ENCODE assay signal across 8 cellular contexts in the genomic region with DNA sequence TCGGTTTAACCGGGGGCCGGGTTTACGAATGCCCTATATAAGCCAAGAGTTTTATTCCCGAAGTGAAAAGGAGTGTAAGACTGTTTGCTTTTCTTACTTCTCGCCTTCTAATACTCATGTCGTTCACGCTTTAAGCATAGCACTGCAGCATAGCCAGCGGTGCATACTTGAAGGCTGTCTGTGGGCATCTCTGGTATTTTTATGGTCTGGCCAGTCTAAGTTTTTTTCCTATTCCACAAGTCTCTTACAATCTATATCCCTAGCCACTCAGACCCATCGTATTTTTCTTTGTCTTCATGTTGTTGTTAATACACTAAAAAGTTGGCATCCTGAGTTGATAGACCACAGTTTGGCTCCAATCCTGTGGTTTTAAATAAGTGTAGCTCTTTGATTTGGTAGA. TPM values are rescaled to one million over a fixed set of nuclear protein-coding genes. Genes with fewer than 3 reads are reported as not detected.
DNase-seq lines count a peak whose midpoint lies in the region; ATAC-seq and TF ChIP-seq lines count a peak whose summit lies in the region.

No MANE protein-coding gene starts in this region.

- POLR2A ChIA-PET in activated B cell treated with CpG ODN at 0.5 μM for 24 hours (lab: Charles Lee) (interaction anchor here (0.6 to 8.0 kb wide), 13 partner anchors 9 to 1333 kb away, joined by 3 to 164 read pairs (median 5); partner anchors contain the start of gene KDM4C), HEK293T (lab: Yijun Ruan, JAX) (no interaction called here)

- no peak overlapping the region for H3K18ac ChIP-seq in H9 (ENCODE audit: insufficient read length, low read depth, low read length)

- no peaks in the 10 kb centered on the region for H3K9me3 Mint-ChIP-seq in H9
- H3K9me3 Mint-ChIP-seq in activated B cell treated with CpG ODN at 0.5 μM for 24 hours, result no peaks in the 10 kb centered on the region

- H3K23ac ChIP-seq in H9 (ENCODE audit: insufficient read length, low read depth, low read length), result no peak overlapping the region

- peak overlapping the region; percentile 87 for H3K9ac ChIP-seq in H9 (ENCODE audit: extremely low read depth, insufficient read length, low read length)

- peaks cover 14% of the 10 kb centered on the region for H3K23me2 ChIP-seq in H9 (ENCODE audit: insufficient read length, low read depth, low read length, poor library complexity, severe bottlenecking)

- no peak overlapping the region for H2BK12ac ChIP-seq in H9 (ENCODE audit: insufficient read length, low read depth, low read length)

- TF ChIP-seq CTCF in AG10803 (conservative IDR thresholded peaks at IDR 0.05; ENCODE audit: low read length) (no peak), H9 (conservative IDR thresholded peaks at IDR 0.05) (no peak), activated B cell treated with CpG ODN at 0.5 μM for 24 hours (IDR thresholded peaks at IDR 0.05) (no peak), retinal pigment epithelial cell (conservative IDR thresholded peaks at IDR 0.05; ENCODE audit: low read depth, low read length) (no peak)

- H2AK5ac ChIP-seq in H9 (ENCODE audit: insufficient read length, low read length), result no peak overlapping the region

- H3T11ph ChIP-seq in H9 (ENCODE audit: low read length), result no peak overlapping the region

- H3K4me3 ChIP-seq in AG10803 (ENCODE audit: low read length) (peak overlapping the region; percentile 88), retinal pigment epithelial cell (ENCODE audit: low read length) (peak overlapping the region; percentile 89)

- no peaks in the 10 kb centered on the region for H3K9me3 ChIP-seq in H9 (ENCODE audit: control insufficient read depth, low read depth, low read length)

- H2BK5ac ChIP-seq in H9 (ENCODE audit: insufficient read length, low read length), result no peak overlapping the region

- CTCF ChIA-PET in activated B cell treated with CpG ODN at 0.5 μM for 24 hours (lab: Charles Lee) (interaction anchor here (2.0 to 2.9 kb wide), 3 partner anchors 19 to 153 kb away, joined by 5 to 12 read pairs (median 5); no protein-coding TSS in a partner anchor), HEK293T (lab: Yijun Ruan, JAX) (no interaction called here)

- DNase-seq in AG10803 (ENCODE audit: low read depth), result peak; percentile 83
- DNase-seq in H9, result no peak
- DNase-seq in activated B cell treated with CpG ODN at 0.5 μM for 24 hours, result no peak
- peak; percentile 19 for DNase-seq in globus pallidus (ENCODE audit: low spot score)
- DNase-seq in retinal pigment epithelial cell (ENCODE audit: low read depth), result no peak
- no peak for DNase-seq in activated effector memory CD4-positive, alpha-beta T cell treated with Interleukin-2 at 50 U/mL for 16 hours
- DNase-seq in COLO668 (lab: John Stamatoyannopoulos, UW; ENCODE audit: unreplicated experiment), result no peak
- DNase-seq in HEK293T (ENCODE audit: extremely low spot score), result no peak

- H2BK15ac ChIP-seq in H9 (ENCODE audit: low read depth, low read length), result no peak overlapping the region

- peaks cover 18% of the 10 kb centered on the region for H3K27me3 Mint-ChIP-seq in H9 (ENCODE audit: low read depth)
- H3K27me3 Mint-ChIP-seq in activated B cell treated with CpG ODN at 0.5 μM for 24 hours, result no peaks in the 10 kb centered on the region

- H3K4me2 ChIP-seq in H9 (ENCODE audit: insufficient read depth, insufficient read length, low read length), result peak overlapping the region; percentile 92

- no peak for ATAC-seq in activated B cell treated with CpG ODN at 0.5 μM for 24 hours (ENCODE audit: low read depth)

- H3K27me3 ChIP-seq in H9 (ENCODE audit: insufficient read depth, low read length), result no peaks in the 10 kb centered on the region; the same call in 1 of the 2 replicates

- intact Hi-C loops in activated B cell treated with CpG ODN at 0.5 μM for 24 hours (cut with micrococcal nuclease), result loop anchor here (5.0 to 10.0 kb wide), 6 partner anchors 33 to 1737 kb away; partner anchors contain the start of genes CDC37L1, JAK2 and RCL1

- peaks cover 35% of the 10 kb centered on the region; the same call in 1 of the 2 replicates for H3K79me2 ChIP-seq in H9 (ENCODE audit: insufficient read depth, low read length)

- no peak overlapping the region for H4K8ac ChIP-seq in H9 (replicated peaks; ENCODE audit: insufficient read length, low read depth, low read length)

- no peak overlapping the region for H3K27ac ChIP-seq in H9 (ENCODE audit: insufficient read length, low read depth, low read length)

- no peak overlapping the region for H2BK20ac ChIP-seq in H9 (ENCODE audit: low read depth, low read length, poor library complexity, severe bottlenecking)

- peak overlapping the region; percentile 86 for H3K4me3 Mint-ChIP-seq in H9
- peak overlapping the region; percentile 82 for H3K4me3 Mint-ChIP-seq in activated B cell treated with CpG ODN at 0.5 μM for 24 hours

- no CpG with 5 or more reads among the region's 10 CpGs for WGBS in H9 (ENCODE audit: extremely low coverage, insufficient read length, low lambda C conversion rate)

- no peak overlapping the region for H3K14ac ChIP-seq in H9 (ENCODE audit: insufficient read depth, low read length)

- no peak overlapping the region for H2BK120ac ChIP-seq in H9 (ENCODE audit: low read depth, low read length, poor library complexity, severe bottlenecking)

- no peak overlapping the region for H2AFZ ChIP-seq in H9 (ENCODE audit: low read length)

- H3K27ac Mint-ChIP-seq in H9, result peak overlapping the region in 1 of 3 experiments; percentile 57; a peak in 1 of 7 replicates
- H3K27ac Mint-ChIP-seq in activated B cell treated with CpG ODN at 0.5 μM for 24 hours, result peak overlapping the region; percentile 80

- no peak overlapping the region for H4K91ac ChIP-seq in H9 (ENCODE audit: insufficient read length, low read depth, low read length)

- no peak overlapping the region for H3K56ac ChIP-seq in H9 (ENCODE audit: insufficient read length, low read depth, low read length)

- H3K4me1 ChIP-seq in H9 (ENCODE audit: insufficient read depth, low read length), result no peaks in the 10 kb centered on the region; the same call in 1 of the 2 replicates

- no peak overlapping the region for H3K4ac ChIP-seq in H9 (ENCODE audit: low read depth, low read length)

- no peaks in the 10 kb centered on the region for H4K20me1 ChIP-seq in H9 (ENCODE audit: control insufficient read depth, insufficient read depth, insufficient read length)

- H3K4me1 Mint-ChIP-seq in H9, result peaks cover 43 to 46% of the 10 kb centered on the region in 2 experiments
- H3K4me1 Mint-ChIP-seq in activated B cell treated with CpG ODN at 0.5 μM for 24 hours, result peaks cover 76% of the 10 kb centered on the region

- H4K5ac ChIP-seq in H9 (ENCODE audit: insufficient read length, low read depth, low read length), result no peak overlapping the region

- peaks cover 10% of the 10 kb centered on the region for H3K79me1 ChIP-seq in H9 (ENCODE audit: insufficient read depth, low read depth, low read length, poor library complexity, severe bottlenecking)

- peaks cover 7 to 10% (median 9%) of the 10 kb centered on the region in 3 experiments; a peak in 6 of 7 replicates for H3K36me3 Mint-ChIP-seq in H9 (ENCODE audit: insufficient read depth in 1 of 3, low read depth in 3 of 3)
- peaks cover 22% of the 10 kb centered on the region for H3K36me3 Mint-ChIP-seq in activated B cell treated with CpG ODN at 0.5 μM for 24 hours (ENCODE audit: low read depth)

TF ChIP-seq in HEK293T, 16 proteins besides CTCF, POLR2A, EP300 and RAD21:
- TF ChIP-seq TARDBP (IDR thresholded peaks at IDR 0.05), result no peak
- TF ChIP-seq LEF1 (IDR thresholded peaks at IDR 0.05; ENCODE audit: borderline replicate concordance), result no peak
- TF ChIP-seq SUZ12 (IDR thresholded peaks at IDR 0.05), result no peak
- no peak for TF ChIP-seq PKNOX1 (IDR thresholded peaks at IDR 0.05)
- no peak for TF ChIP-seq ELF4 (IDR thresholded peaks at IDR 0.05)
- no peak for TF ChIP-seq FOXA1 (IDR thresholded peaks at IDR 0.05)
- no peak for TF ChIP-seq SP1 (IDR thresholded peaks at IDR 0.05)
- no peak for TF ChIP-seq ZNF384 (IDR thresholded peaks at IDR 0.05)

RNA-seq across cellular contexts. Expression of gene UHRF2, which starts 1.3 kb away (rescaled TPM):
- total RNA-seq in H9 (2021) (45.2 and 47.3 TPM in 2 replicates), activated B cell treated with CpG ODN at 0.5 μM for 24 hours (81.1 and 114 TPM in 2 replicates)

Comparison
In these comparisons a context has a peak if more than half of its experiments do, and no peak if none do; other contexts are left out.
1. DNase-seq: peak in AG10803 (single experiment) and globus pallidus (single experiment); none in H9 (single experiment), activated B cell treated with CpG ODN at 0.5 μM for 24 hours (single experiment), retinal pigment epithelial cell (single experiment), activated effector memory CD4-positive, alpha-beta T cell treated with Interleukin-2 at 50 U/mL for 16 hours (single experiment), COLO668 (single experiment) and HEK293T (single experiment).